ENCODE assay signal across 4 cellular contexts in the genomic region with DNA sequence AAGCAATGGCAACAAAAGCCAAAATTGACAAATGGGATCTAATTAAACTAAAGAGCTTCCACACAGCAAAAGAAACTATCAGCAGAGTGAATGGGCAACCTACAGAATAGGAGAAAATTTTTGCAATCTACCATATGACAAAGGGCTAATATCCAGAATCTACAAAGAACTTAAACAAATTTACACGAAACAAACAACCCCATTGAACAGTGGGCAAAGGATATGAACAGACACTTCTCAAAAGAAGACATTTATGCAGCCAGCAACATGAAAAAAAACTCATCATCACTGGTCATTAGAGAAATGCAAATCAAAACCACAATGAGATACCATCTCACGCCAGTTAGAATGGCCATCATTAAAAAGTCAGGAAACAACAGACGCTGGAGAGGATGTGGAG.
A peak's percentile ranks its signal among the peaks of the same experiment; 100 is the strongest.
DNase-seq lines count a peak whose midpoint lies in the region; TF ChIP-seq lines count a peak whose summit lies in the region.
"Not testable (repeated sequence)": the region's sequence is repeated elsewhere in the genome, so short reads cannot be mapped to it uniquely, and the experiment has no call there.

No MANE protein-coding gene starts in this region.

- H3K27ac Mint-ChIP-seq in progenitor cell of endocrine pancreas, result peak overlapping the region; percentile 42

- TF ChIP-seq CTCF in progenitor cell of endocrine pancreas (IDR thresholded peaks at IDR 0.05; ENCODE audit: unreplicated experiment), result not testable (repeated sequence)

- H3K4me3 Mint-ChIP-seq in progenitor cell of endocrine pancreas (ENCODE audit: low read depth), result not testable (repeated sequence)

- H3K4me1 Mint-ChIP-seq in progenitor cell of endocrine pancreas (ENCODE audit: low read depth), result peaks cover 15% of the 10 kb centered on the region

- in situ Hi-C loops in SK-MEL-5 (cut with HindIII; ENCODE audit: low pct_unique_long_range_greater_than_20kb, low sequenced_read_pairs), result not testable (repeated sequence)

- H3K36me3 Mint-ChIP-seq in progenitor cell of endocrine pancreas (ENCODE audit: insufficient read depth), result not testable (repeated sequence)

- not testable (repeated sequence) for H3K27me3 Mint-ChIP-seq in progenitor cell of endocrine pancreas

- H3K9me3 Mint-ChIP-seq in progenitor cell of endocrine pancreas (ENCODE audit: low read depth), result peaks cover 16% of the 10 kb centered on the region

- DNase-seq in RPMI7951 (ENCODE audit: low read depth) (peak; percentile 47), SK-MEL-5 (ENCODE audit: low read depth, low spot score) (peak; percentile 52), foreskin melanocyte (peak; percentile 93)
- not testable (repeated sequence) for DNase-seq in progenitor cell of endocrine pancreas (ENCODE audit: low spot score, unreplicated experiment)
